Comparison of ENCODE assay signal across 2 cellular contexts in genomic region chr16:1362807-1363206, GRCh38.
A peak's percentile ranks its signal among the peaks of the same experiment; 100 is the strongest.
TF ChIP-seq lines count a peak whose summit lies in the region.

No MANE protein-coding gene starts in this region.

TF ChIP-seq in HEK293, 187 proteins besides CTCF, POLR2A, EP300 and RAD21:
- TF ChIP-seq ZNF140 (tag by site-specific recombination; IDR thresholded peaks at IDR 0.05) (no peak), SCRT1 (tag by site-specific recombination; IDR thresholded peaks at IDR 0.05; ENCODE audit: borderline replicate concordance) (peak; percentile 95), ZBTB21 (tag by site-specific recombination; IDR thresholded peaks at IDR 0.05) (no peak), ZXDB (tag by site-specific recombination; IDR thresholded peaks at IDR 0.05) (no peak), ZNF248 (tag by site-specific recombination; IDR thresholded peaks at IDR 0.05) (no peak), ZNF174 (tag by site-specific recombination; IDR thresholded peaks at IDR 0.05) (no peak)

TF ChIP-seq in K562, 482 proteins besides CTCF, POLR2A, EP300 and RAD21:
- TF ChIP-seq HCFC1 (IDR thresholded peaks at IDR 0.05; ENCODE audit: low read depth, low read length) (no peak), RBM25 (IDR thresholded peaks at IDR 0.05; ENCODE audit: low read depth, low read length, severe bottlenecking) (no peak), BMI1 (IDR thresholded peaks at IDR 0.05; ENCODE audit: low read length) (no peak), TRIM28 (IDR thresholded peaks at IDR 0.05) (no peak), COPS2 (conservative IDR thresholded peaks at IDR 0.05) (no peak), NR2F6 (CRISPR knock-in tag; IDR thresholded peaks at IDR 0.05) (no peak), MGA (IDR thresholded peaks at IDR 0.05) (no peak), MNT (conservative IDR thresholded peaks at IDR 0.05) (no peak), TEAD4 (IDR thresholded peaks at IDR 0.05; ENCODE audit: low read length) (no peak), TEAD4 (CRISPR knock-in tag; IDR thresholded peaks at IDR 0.05; ENCODE audit: borderline replicate concordance) (no peak), PRMT5 (CRISPR knock-in tag; IDR thresholded peaks at IDR 0.05) (no peak), MTF1 (CRISPR knock-in tag; IDR thresholded peaks at IDR 0.05; ENCODE audit: borderline replicate concordance) (no peak), ZSCAN32 (CRISPR knock-in tag; IDR thresholded peaks at IDR 0.05) (no peak), DDX20 (tag; IDR thresholded peaks at IDR 0.05; ENCODE audit: low read depth) (no peak), PRDM10 (IDR thresholded peaks at IDR 0.05; ENCODE audit: partially characterized antibody) (no peak), SMAD4 (CRISPR knock-in tag; conservative IDR thresholded peaks at IDR 0.05) (no peak), PKNOX1 (IDR thresholded peaks at IDR 0.05) (no peak), ATF6 (CRISPR knock-in tag; IDR thresholded peaks at IDR 0.05) (no peak)
- TF ChIP-seq, protein P1, sequence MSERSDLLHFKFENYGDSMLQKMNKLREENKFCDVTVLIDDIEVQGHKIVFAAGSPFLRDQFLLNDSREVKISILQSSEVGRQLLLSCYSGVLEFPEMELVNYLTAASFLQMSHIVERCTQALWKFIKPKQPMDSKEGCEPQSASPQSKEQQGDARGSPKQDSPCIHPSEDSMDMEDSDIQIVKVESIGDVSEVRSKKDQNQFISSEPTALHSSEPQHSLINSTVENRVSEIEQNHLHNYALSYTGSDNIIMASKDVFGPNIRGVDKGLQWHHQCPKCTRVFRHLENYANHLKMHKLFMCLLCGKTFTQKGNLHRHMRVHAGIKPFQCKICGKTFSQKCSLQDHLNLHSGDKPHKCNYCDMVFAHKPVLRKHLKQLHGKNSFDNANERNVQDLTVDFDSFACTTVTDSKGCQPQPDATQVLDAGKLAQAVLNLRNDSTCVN (CRISPR knock-in tag; IDR thresholded peaks at IDR 0.05), result no peak
- TF ChIP-seq, protein P2, sequence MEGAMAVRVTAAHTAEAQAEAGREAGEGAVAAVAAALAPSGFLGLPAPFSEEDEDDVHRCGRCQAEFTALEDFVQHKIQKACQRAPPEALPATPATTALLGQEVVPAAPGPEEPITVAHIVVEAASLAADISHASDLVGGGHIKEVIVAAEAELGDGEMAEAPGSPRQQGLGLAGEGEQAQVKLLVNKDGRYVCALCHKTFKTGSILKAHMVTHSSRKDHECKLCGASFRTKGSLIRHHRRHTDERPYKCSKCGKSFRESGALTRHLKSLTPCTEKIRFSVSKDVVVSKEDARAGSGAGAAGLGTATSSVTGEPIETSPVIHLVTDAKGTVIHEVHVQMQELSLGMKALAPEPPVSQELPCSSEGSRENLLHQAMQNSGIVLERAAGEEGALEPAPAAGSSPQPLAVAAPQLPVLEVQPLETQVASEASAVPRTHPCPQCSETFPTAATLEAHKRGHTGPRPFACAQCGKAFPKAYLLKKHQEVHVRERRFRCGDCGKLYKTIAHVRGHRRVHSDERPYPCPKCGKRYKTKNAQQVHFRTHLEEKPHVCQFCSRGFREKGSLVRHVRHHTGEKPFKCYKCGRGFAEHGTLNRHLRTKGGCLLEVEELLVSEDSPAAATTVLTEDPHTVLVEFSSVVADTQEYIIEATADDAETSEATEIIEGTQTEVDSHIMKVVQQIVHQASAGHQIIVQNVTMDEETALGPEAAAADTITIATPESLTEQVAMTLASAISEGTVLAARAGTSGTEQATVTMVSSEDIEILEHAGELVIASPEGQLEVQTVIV (CRISPR knock-in tag; IDR thresholded peaks at IDR 0.05; ENCODE audit: borderline replicate concordance), result no peak
